ENCODE assay signal across 8 cellular contexts in the genomic region with DNA sequence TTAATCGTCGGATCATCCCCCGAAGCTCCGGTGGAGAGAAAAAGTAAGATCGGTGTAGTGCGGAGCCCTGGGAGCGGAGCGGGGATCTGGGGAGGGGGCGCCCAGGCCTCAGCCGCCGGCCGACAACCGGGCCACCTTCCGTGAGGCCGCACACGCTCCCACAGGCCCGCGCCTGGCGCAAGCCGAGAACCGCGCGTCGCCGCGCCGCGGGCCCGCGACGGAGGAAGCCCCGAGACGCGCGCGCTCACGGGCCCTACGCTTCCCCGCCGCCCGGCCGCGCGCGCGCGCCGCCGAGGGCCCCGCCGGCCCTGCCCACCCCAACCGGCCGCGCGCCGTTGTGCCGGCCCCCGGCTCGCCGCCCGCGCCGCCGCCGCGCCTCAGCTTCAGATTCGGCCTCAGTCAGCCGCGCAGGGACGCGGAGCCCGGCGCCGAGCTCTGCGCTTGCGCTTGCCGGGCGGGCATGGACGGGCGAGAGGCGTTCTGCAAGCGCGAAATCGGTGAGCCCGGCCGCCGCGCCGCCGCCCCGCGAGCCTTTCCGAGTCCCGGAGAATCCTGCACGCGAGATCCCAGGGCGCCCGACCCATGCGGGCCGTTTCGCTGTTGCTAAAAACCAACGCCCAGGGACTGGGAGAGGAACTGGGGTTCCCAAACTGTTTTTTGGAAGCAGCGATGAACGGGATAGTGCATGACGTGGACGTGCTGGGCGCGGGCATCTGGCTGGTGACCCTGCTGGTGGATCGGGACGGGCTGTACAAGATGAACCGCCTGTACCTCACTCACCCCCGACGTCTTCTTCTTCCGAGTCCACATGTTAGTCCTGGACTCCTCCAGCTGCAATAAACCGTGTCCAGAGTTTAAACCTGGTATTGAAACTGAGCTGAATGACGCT. TPM values are rescaled to one million over a fixed set of nuclear protein-coding genes. Genes with fewer than 3 reads are reported as not detected.
DNase-seq lines count a peak whose midpoint lies in the region; ATAC-seq and TF ChIP-seq lines count a peak whose summit lies in the region.

No MANE protein-coding gene starts in this region.

- DNase-seq in DMS153 treated with DMSO at 0.1 percent for 48 hours (lab: John Stamatoyannopoulos, UW; ENCODE audit: unreplicated experiment) = peak; percentile 36
- DNase-seq in HuH-7 (ENCODE audit: low spot score) = peak; percentile 95
- peak; percentile 80 for DNase-seq in activated T-helper 1 cell treated with Interleukin-2 at 50 U/mL for 16 hours (ENCODE audit: low read depth)
- peak; percentile 82 for DNase-seq in fibroblast of gingiva (ENCODE audit: low read depth)
- peak; percentile 44 to 94 (median 81) for DNase-seq in naive thymus-derived CD4-positive, alpha-beta T cell
- peak; percentile 76 to 86 for DNase-seq in stimulated activated effector memory CD8-positive, alpha-beta T cell treated with anti-CD3 and anti-CD28 coated beads, Interleukin-12 subunit alpha, Interleukin-12 subunit beta, amount 100 ng/mL, for 72 hours (ENCODE audit: low spot score in 2 of 2)

- peak overlapping the region; percentile 76 to 95 (median 85) for H3K27ac Mint-ChIP-seq in naive thymus-derived CD4-positive, alpha-beta T cell
- peak overlapping the region; percentile 75 for H3K27ac Mint-ChIP-seq in stimulated activated effector memory CD8-positive, alpha-beta T cell treated with anti-CD3 and anti-CD28 coated beads, Interleukin-12 subunit alpha, Interleukin-12 subunit beta, amount 100 ng/mL, for 72 hours

- peaks cover 18 to 38% (median 34%) of the 10 kb centered on the region in 7 donors for H3K4me1 Mint-ChIP-seq in naive thymus-derived CD4-positive, alpha-beta T cell
- peaks cover 41% of the 10 kb centered on the region for H3K4me1 Mint-ChIP-seq in stimulated activated effector memory CD8-positive, alpha-beta T cell treated with anti-CD3 and anti-CD28 coated beads, Interleukin-12 subunit alpha, Interleukin-12 subunit beta, amount 100 ng/mL, for 72 hours

- H3K27me3 ChIP-seq in naive thymus-derived CD4-positive, alpha-beta T cell (ENCODE audit: control insufficient read depth in 2 of 2, insufficient read depth in 2 of 2, low read length in 2 of 2) = no peaks in the 10 kb centered on the region

- no peaks in the 10 kb centered on the region for H3K9me3 ChIP-seq in naive thymus-derived CD4-positive, alpha-beta T cell (ENCODE audit: control insufficient read depth in 2 of 3, low read length in 3 of 3)

- POLR2A ChIA-PET in naive thymus-derived CD4-positive, alpha-beta T cell (lab: Charles Lee) = interaction anchor here (0.7 to 1.7 kb wide), 5 partner anchors 10 to 1558 kb away, joined by 3 to 8 read pairs (median 3); no protein-coding TSS in a partner anchor

- H3K4me3 Mint-ChIP-seq in naive thymus-derived CD4-positive, alpha-beta T cell = peak overlapping the region; percentile 89 to 96 (median 93)
- H3K4me3 Mint-ChIP-seq in stimulated activated effector memory CD8-positive, alpha-beta T cell treated with anti-CD3 and anti-CD28 coated beads, Interleukin-12 subunit alpha, Interleukin-12 subunit beta, amount 100 ng/mL, for 72 hours = peak overlapping the region; percentile 84

- peak; percentile 76 for ATAC-seq in GM21526 (IDR thresholded peaks at IDR 0.05; ENCODE audit: low FRiP score, unreplicated experiment)
- peak; percentile 87 for ATAC-seq in naive thymus-derived CD4-positive, alpha-beta T cell
- peak; percentile 91 for ATAC-seq in stimulated activated effector memory CD8-positive, alpha-beta T cell treated with anti-CD3 and anti-CD28 coated beads, Interleukin-12 subunit alpha, Interleukin-12 subunit beta, amount 100 ng/mL, for 72 hours

- peaks cover 0 to 52% (median 0%) of the 10 kb centered on the region in 5 donors for H3K27me3 Mint-ChIP-seq in naive thymus-derived CD4-positive, alpha-beta T cell

- no peaks in the 10 kb centered on the region for H3K36me3 Mint-ChIP-seq in naive thymus-derived CD4-positive, alpha-beta T cell
- H3K36me3 Mint-ChIP-seq in stimulated activated effector memory CD8-positive, alpha-beta T cell treated with anti-CD3 and anti-CD28 coated beads, Interleukin-12 subunit alpha, Interleukin-12 subunit beta, amount 100 ng/mL, for 72 hours = peaks cover 7% of the 10 kb centered on the region

- H3K4me3 ChIP-seq in naive thymus-derived CD4-positive, alpha-beta T cell (ENCODE audit: low read length) = peak overlapping the region; percentile 79

- peaks cover 0 to 4% (median 0%) of the 10 kb centered on the region in 3 experiments for H3K36me3 ChIP-seq in naive thymus-derived CD4-positive, alpha-beta T cell (ENCODE audit: control insufficient read depth in 2 of 3, insufficient read depth in 3 of 3, low read length in 3 of 3)

- intact Hi-C loops in naive thymus-derived CD4-positive, alpha-beta T cell (cut with micrococcal nuclease) = loop anchor here (1.0 to 5.0 kb wide), 6 partner anchors 19 to 685 kb away; a partner anchor contains a TSS

- peaks cover 25% of the 10 kb centered on the region in 2 donors for H3K4me1 ChIP-seq in naive thymus-derived CD4-positive, alpha-beta T cell (ENCODE audit: control insufficient read depth in 2 of 2, insufficient read depth in 2 of 2, low read length in 2 of 2)

- CTCF ChIA-PET in naive thymus-derived CD4-positive, alpha-beta T cell (lab: Charles Lee) = interaction anchor here (0.6 to 1.2 kb wide), 2 partner anchors 20 to 304 kb away, joined by 3 read pairs; no protein-coding TSS in a partner anchor

- peak overlapping the region; percentile 79 for H3K27ac ChIP-seq in naive thymus-derived CD4-positive, alpha-beta T cell (ENCODE audit: low read depth, low read length)

- H3K9me3 Mint-ChIP-seq in naive thymus-derived CD4-positive, alpha-beta T cell = no peaks in the 10 kb centered on the region
- no peaks in the 10 kb centered on the region for H3K9me3 Mint-ChIP-seq in stimulated activated effector memory CD8-positive, alpha-beta T cell treated with anti-CD3 and anti-CD28 coated beads, Interleukin-12 subunit alpha, Interleukin-12 subunit beta, amount 100 ng/mL, for 72 hours

TF ChIP-seq in PFSK-1, 5 proteins besides CTCF, POLR2A, EP300 and RAD21:
- peak; percentile 43 for TF ChIP-seq FOXP2 (optimal IDR thresholded peaks at IDR 0.05; ENCODE audit: borderline replicate concordance, extremely low read depth, extremely low read length, insufficient read depth)
- TF ChIP-seq, protein P1, sequence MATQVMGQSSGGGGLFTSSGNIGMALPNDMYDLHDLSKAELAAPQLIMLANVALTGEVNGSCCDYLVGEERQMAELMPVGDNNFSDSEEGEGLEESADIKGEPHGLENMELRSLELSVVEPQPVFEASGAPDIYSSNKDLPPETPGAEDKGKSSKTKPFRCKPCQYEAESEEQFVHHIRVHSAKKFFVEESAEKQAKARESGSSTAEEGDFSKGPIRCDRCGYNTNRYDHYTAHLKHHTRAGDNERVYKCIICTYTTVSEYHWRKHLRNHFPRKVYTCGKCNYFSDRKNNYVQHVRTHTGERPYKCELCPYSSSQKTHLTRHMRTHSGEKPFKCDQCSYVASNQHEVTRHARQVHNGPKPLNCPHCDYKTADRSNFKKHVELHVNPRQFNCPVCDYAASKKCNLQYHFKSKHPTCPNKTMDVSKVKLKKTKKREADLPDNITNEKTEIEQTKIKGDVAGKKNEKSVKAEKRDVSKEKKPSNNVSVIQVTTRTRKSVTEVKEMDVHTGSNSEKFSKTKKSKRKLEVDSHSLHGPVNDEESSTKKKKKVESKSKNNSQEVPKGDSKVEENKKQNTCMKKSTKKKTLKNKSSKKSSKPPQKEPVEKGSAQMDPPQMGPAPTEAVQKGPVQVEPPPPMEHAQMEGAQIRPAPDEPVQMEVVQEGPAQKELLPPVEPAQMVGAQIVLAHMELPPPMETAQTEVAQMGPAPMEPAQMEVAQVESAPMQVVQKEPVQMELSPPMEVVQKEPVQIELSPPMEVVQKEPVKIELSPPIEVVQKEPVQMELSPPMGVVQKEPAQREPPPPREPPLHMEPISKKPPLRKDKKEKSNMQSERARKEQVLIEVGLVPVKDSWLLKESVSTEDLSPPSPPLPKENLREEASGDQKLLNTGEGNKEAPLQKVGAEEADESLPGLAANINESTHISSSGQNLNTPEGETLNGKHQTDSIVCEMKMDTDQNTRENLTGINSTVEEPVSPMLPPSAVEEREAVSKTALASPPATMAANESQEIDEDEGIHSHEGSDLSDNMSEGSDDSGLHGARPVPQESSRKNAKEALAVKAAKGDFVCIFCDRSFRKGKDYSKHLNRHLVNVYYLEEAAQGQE (IDR thresholded peaks at IDR 0.05; ENCODE audit: insufficient read depth in 1 of 2, low read depth in 2 of 2, low read length in 2 of 2) = peak; percentile 4 to 35; a peak in 1 of 4 replicates
- TF ChIP-seq POLR2AphosphoS5 (IDR thresholded peaks at IDR 0.05; ENCODE audit: low read depth, low read length) = peak; percentile 81
- peak; percentile 34; the same call in 1 of the 2 replicates for TF ChIP-seq SIN3A (IDR thresholded peaks at IDR 0.05; ENCODE audit: borderline replicate concordance, insufficient read depth, low read length)
- no peak for TF ChIP-seq TAF1 (IDR thresholded peaks at IDR 0.05; ENCODE audit: borderline replicate concordance, insufficient read depth, low read length)
TF ChIP-seq in PFSK-1: peak in this region for 4.

RNA-seq across cellular contexts. Expression of a gene that starts 28.0 kb away (rescaled TPM):
- 1.0 TPM for polyA plus RNA-seq in PFSK-1 (2012; ENCODE audit: insufficient read length, low read depth)
- 10 to 100 TPM in 3 of 5 experiments, 1 to 10 TPM in 2; 4.1 to 15.6 (median 11.5) TPM for total RNA-seq in naive thymus-derived CD4-positive, alpha-beta T cell
- 1 to 10 TPM in 1 of 2 donors, under 1 TPM in 1; 0.85 to 2.1 TPM for polyA plus RNA-seq in naive thymus-derived CD4-positive, alpha-beta T cell

Comparison
In these comparisons a context has a peak if more than half of its experiments do, and no peak if none do; other contexts are left out.
1. Peak in every context shown above with its lines: DNase-seq, ATAC-seq, H3K4me3 ChIP-seq and H3K27ac ChIP-seq.
2. DNase-seq: peak in every context shown above with its lines; median percentile 95 in HuH-7; 82 in fibroblast of gingiva; 81 in naive thymus-derived CD4-positive, alpha-beta T cell; 81 in stimulated activated effector memory CD8-positive, alpha-beta T cell treated with anti-CD3 and anti-CD28 coated beads, Interleukin-12 subunit alpha, Interleukin-12 subunit beta, amount 100 ng/mL, for 72 hours; 80 in activated T-helper 1 cell treated with Interleukin-2 at 50 U/mL for 16 hours; 36 in DMS153 treated with DMSO at 0.1 percent for 48 hours.